Comparison of ENCODE assay signal across 8 cellular contexts in the genomic region with DNA sequence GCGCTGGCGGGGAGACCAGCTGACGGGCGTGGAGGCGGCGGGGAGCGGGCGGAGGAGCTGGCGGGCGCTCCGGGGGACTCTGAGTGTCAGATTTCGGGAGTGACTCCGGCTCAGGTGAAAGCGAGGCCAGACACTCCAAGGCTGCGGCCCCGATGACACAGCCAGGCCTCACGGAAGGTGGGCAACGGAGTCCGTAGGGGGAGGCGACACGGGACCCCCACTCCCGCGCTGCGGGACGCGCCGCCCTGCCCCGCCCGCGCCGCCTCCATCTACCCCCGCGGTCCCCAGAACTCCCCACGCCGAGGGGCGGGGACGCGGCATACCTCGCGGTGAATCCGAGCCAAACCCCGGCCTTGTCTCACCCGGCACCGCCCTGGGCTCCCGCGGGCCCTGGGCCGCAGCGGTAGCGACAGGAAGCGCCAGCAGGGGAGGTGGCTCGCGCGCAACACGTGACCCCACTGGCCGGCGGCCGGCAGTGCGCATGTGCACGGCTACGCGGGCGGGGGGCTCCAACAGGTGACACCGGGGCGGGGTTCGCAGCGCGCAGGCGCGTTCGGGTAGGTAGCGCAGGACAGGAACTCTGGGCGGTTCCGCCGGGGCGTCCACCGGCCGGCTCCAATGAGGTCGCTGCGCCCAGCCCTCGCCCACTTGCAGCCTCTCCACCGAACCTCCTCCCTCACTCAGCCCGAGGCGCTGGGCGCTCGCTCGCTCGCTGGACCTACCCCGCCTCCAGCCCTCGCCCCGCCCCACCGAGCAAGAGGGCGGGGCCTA. TPM values are rescaled to one million over a fixed set of nuclear protein-coding genes. Genes with fewer than 3 reads are reported as not detected.
DNase-seq lines count a peak whose midpoint lies in the region; ATAC-seq and TF ChIP-seq lines count a peak whose summit lies in the region.

TSS of gene CC2D1B (minus strand) at position 460 of the 771 bp plus-strand sequence. CDS start 1,585 bp downstream, outside the sequence.

- peaks cover 11 to 32% of the 10 kb centered on the region in 2 donors for H3K4me1 ChIP-seq in left lung

- intact Hi-C loops in CD14-positive monocyte (cut with micrococcal nuclease): loop anchor here (1.0 to 2.0 kb wide), 3 partner anchors 38 to 309 kb away; partner anchors contain the start of genes ORC1 (in 2 of the 2), PRPF38A (in 2 of the 2) and BTF3L4 (in 1 of the 2)
- intact Hi-C loops in dendritic cell treated with granulocyte-macrophage colony-stimulating factor and Interleukin-4, amounts not matched to agents 40 ng/mL and 50 ng/mL, for 4 days (cut with micrococcal nuclease): loop anchor here (1.0 to 10.0 kb wide), 4 partner anchors 38 to 319 kb away; partner anchors contain the start of genes BTF3L4, ORC1, PRPF38A and TUT4
- intact Hi-C loops in left lung (cut with DNase I): no loop called here

- peaks cover 11 to 20% (median 12%) of the 10 kb centered on the region in 3 donors for H3K27me3 Mint-ChIP-seq in CD14-positive monocyte (ENCODE audit: low read depth in 3 of 3)
- peaks cover 19% of the 10 kb centered on the region for H3K27me3 Mint-ChIP-seq in dendritic cell treated with granulocyte-macrophage colony-stimulating factor and Interleukin-4, amounts not matched to agents 40 ng/mL and 50 ng/mL, for 4 days

- H3K36me3 ChIP-seq in left lung: peaks cover 0 to 33% of the 10 kb centered on the region in 2 donors

- H3K27me3 ChIP-seq in left lung: peaks cover 0 to 6% of the 10 kb centered on the region in 2 donors

- peaks cover 0 to 1% (median 0%) of the 10 kb centered on the region in 7 donors for H3K9me3 Mint-ChIP-seq in CD14-positive monocyte
- no peaks in the 10 kb centered on the region for H3K9me3 Mint-ChIP-seq in dendritic cell treated with granulocyte-macrophage colony-stimulating factor and Interleukin-4, amounts not matched to agents 40 ng/mL and 50 ng/mL, for 4 days

- H3K9me3 ChIP-seq in left lung: no peaks in the 10 kb centered on the region

- H3K36me3 Mint-ChIP-seq in CD14-positive monocyte: peaks cover 26 to 36% of the 10 kb centered on the region in 2 donors
- H3K36me3 Mint-ChIP-seq in dendritic cell treated with granulocyte-macrophage colony-stimulating factor and Interleukin-4, amounts not matched to agents 40 ng/mL and 50 ng/mL, for 4 days (ENCODE audit: low read depth): peaks cover 49% of the 10 kb centered on the region

- TF ChIP-seq CTCF in CD14-positive monocyte (IDR thresholded peaks at IDR 0.05) (peak; percentile 15), left lung (IDR thresholded peaks at IDR 0.05) (peak in 1 of 2 donors; percentile 52)

- H3K27ac Mint-ChIP-seq in CD14-positive monocyte: peak within 1 kb of the TSS; percentile 94 to 97 (median 97)
- H3K27ac Mint-ChIP-seq in dendritic cell treated with granulocyte-macrophage colony-stimulating factor and Interleukin-4, amounts not matched to agents 40 ng/mL and 50 ng/mL, for 4 days: peak within 1 kb of the TSS; percentile 99

- DNase-seq in CD14-positive monocyte (ENCODE audit: low spot score) (peak; percentile 98), NCI-H748 treated with DMSO at 0.1 percent for 48 hours (lab: John Stamatoyannopoulos, UW) (peak; percentile 97), left lung (peak; percentile 99)
- DNase-seq in activated CD4-positive, alpha-beta T cell treated with anti-CD3 and anti-CD28 coated beads, Interleukin-2, amount 50 U/mL, for 24 hours (ENCODE audit: low read depth in 1 of 2, low spot score in 1 of 2): peak; percentile 98 to 99
- DNase-seq in stimulated activated CD4-positive, alpha-beta T cell treated with anti-CD3 and anti-CD28 coated beads, Interleukin-2, amount 100 ng/mL, for 48 hours: peak; percentile 98

- H3K4me3 ChIP-seq in left lung: peak within 1 kb of the TSS; percentile 71 to 92

- peak within 1 kb of the TSS; percentile 94 for H3K27ac ChIP-seq in left lung

- H3K4me1 Mint-ChIP-seq in CD14-positive monocyte: peaks cover 25% of the 10 kb centered on the region
- peaks cover 31% of the 10 kb centered on the region for H3K4me1 Mint-ChIP-seq in dendritic cell treated with granulocyte-macrophage colony-stimulating factor and Interleukin-4, amounts not matched to agents 40 ng/mL and 50 ng/mL, for 4 days (ENCODE audit: low read depth)

- peak within 1 kb of the TSS; percentile 96 to 98 for H3K4me3 Mint-ChIP-seq in CD14-positive monocyte
- H3K4me3 Mint-ChIP-seq in dendritic cell treated with granulocyte-macrophage colony-stimulating factor and Interleukin-4, amounts not matched to agents 40 ng/mL and 50 ng/mL, for 4 days: peak within 1 kb of the TSS; percentile 96

- ATAC-seq in GM19372 (IDR thresholded peaks at IDR 0.05; ENCODE audit: low read depth, unreplicated experiment) (peak; percentile 90), HG03558 (IDR thresholded peaks at IDR 0.05; ENCODE audit: extremely low read depth, unreplicated experiment) (peak; percentile 79), left lung (peak; percentile 93)

RNA-seq across cellular contexts. Expression of gene CC2D1B, which starts in this region (rescaled TPM):
- 1 to 10 TPM; 1.7 to 2.4 TPM for polyA plus RNA-seq in CD14-positive monocyte
- total RNA-seq in left lung: 10 to 100 TPM; 45.1 to 49.1 TPM

Comparison
In these comparisons a context has a peak if more than half of its experiments do, and no peak if none do; other contexts are left out.
1. Peak in every context shown above with its lines: DNase-seq, ATAC-seq, H3K4me3 ChIP-seq and H3K27ac ChIP-seq.
2. intact Hi-C loops: an anchor here in CD14-positive monocyte (1.0 to 2.0 kb wide) and dendritic cell treated with granulocyte-macrophage colony-stimulating factor and Interleukin-4, amounts not matched to agents 40 ng/mL and 50 ng/mL, for 4 days (1.0 to 10.0 kb wide); none called in left lung.